ENCODE assay signal across 10 cellular contexts in genomic region chr10:35340975-35341374, GRCh38. TPM values are rescaled to one million over a fixed set of nuclear protein-coding genes. Genes with fewer than 3 reads are reported as not detected.
DNase-seq lines count a peak whose midpoint lies in the region; ATAC-seq and TF ChIP-seq lines count a peak whose summit lies in the region.
"Had no signal": no experiment of that assay in that cellular context is flagged by ENCODE, and none has a peak within 500 bp of the region (broad histone marks: within the 10 kb centered on the region; RNA-seq: fewer than 3 reads in every experiment).

No MANE protein-coding gene starts in this region.

- H3K4me3 ChIP-seq in GM12864 (ENCODE audit: low read depth, low read length): 0 out of 2 replicates have a peak overlapping the region, but pooled peaks have one; percentile 8
- H3K4me3 ChIP-seq in OCI-LY3 (ENCODE audit: low read length): peak overlapping the region; percentile 44
- H3K4me3 ChIP-seq in endocrine pancreas (ENCODE audit: control insufficient read depth, insufficient read depth, low read length): peak overlapping the region; percentile 14
- H3K4me3 ChIP-seq in mucosa of descending colon: no peak overlapping the region

- POLR2A ChIA-PET in GM10248 (lab: Yijun Ruan, JAX): interaction anchor here (0.7 to 1.0 kb wide), 2 partner anchors 214 to 295 kb away, joined by 3 to 5 read pairs; partner anchors contain the start of gene CREM

- peaks cover 67% of the 10 kb centered on the region for H3K79me2 ChIP-seq in OCI-LY3 (ENCODE audit: low read length)

- H3K9ac ChIP-seq in OCI-LY3 (ENCODE audit: low read length) (no peak overlapping the region), endocrine pancreas (ENCODE audit: control insufficient read depth, insufficient read depth, low read length) (no peak overlapping the region)

- H3K9me3 ChIP-seq in OCI-LY3 (ENCODE audit: insufficient read depth, low read length) (no peaks in the 10 kb centered on the region), endocrine pancreas (ENCODE audit: control insufficient read depth, low read length) (no peaks in the 10 kb centered on the region), mucosa of descending colon (no peaks in the 10 kb centered on the region)

- H3K27ac ChIP-seq in OCI-LY3 (ENCODE audit: low read length): no peak overlapping the region

- no peak for DNase-seq in GM12864 (ENCODE audit: low read depth)
- peak; percentile 18 for DNase-seq in renal cortical epithelial cell (ENCODE audit: low read depth)
- no peak for DNase-seq in NOMO-1 treated with DMSO at 0.1 percent for 48 hours (lab: John Stamatoyannopoulos, UW; ENCODE audit: unreplicated experiment)
- no peak for DNase-seq in mucosa of descending colon
- DNase-seq in GM10248 (ENCODE audit: extremely low spot score): no peak
- DNase-seq in left lobe of liver (ENCODE audit: low spot score): no peak
- DNase-seq: amniotic stem cell, NCI-H2171 treated with DMSO at 0.1 percent for 48 hours had no signal

- intact Hi-C loops in mucosa of descending colon (cut with DNase I, micrococcal nuclease): no loop called here

- H3K27me3 ChIP-seq in OCI-LY3 (ENCODE audit: low read depth, low read length) (peaks cover 9% of the 10 kb centered on the region), endocrine pancreas (ENCODE audit: control insufficient read depth, insufficient read depth, low read length) (no peaks in the 10 kb centered on the region)

- no peaks in the 10 kb centered on the region for H3K36me3 ChIP-seq in OCI-LY3 (replicated peaks; ENCODE audit: low read depth, low read length)
- no peaks in the 10 kb centered on the region for H3K36me3 ChIP-seq in endocrine pancreas (ENCODE audit: control insufficient read depth, insufficient read depth, low read length)
- no peaks in the 10 kb centered on the region for H3K36me3 ChIP-seq in mucosa of descending colon (ENCODE audit: low read depth)

- ATAC-seq in mucosa of descending colon: no peak
- no peak for ATAC-seq in left lobe of liver

- CTCF ChIA-PET in GM10248 (lab: Yijun Ruan, JAX): interaction anchor here (0.9 to 1.2 kb wide), 4 partner anchors 10 to 215 kb away, joined by 3 to 6 read pairs (median 3); no protein-coding TSS in a partner anchor

- no peak overlapping the region for H2AFZ ChIP-seq in OCI-LY3 (ENCODE audit: low read depth, low read length)

- peak overlapping the region; percentile 75 for H3K4me2 ChIP-seq in OCI-LY3 (ENCODE audit: low read length)

- H4K20me1 ChIP-seq in OCI-LY3 (ENCODE audit: insufficient read depth, low read length): peaks cover 61% of the 10 kb centered on the region

- H3K4me1 ChIP-seq in OCI-LY3 (ENCODE audit: low read length): peaks cover 49% of the 10 kb centered on the region
- H3K4me1 ChIP-seq in endocrine pancreas (ENCODE audit: control insufficient read depth, insufficient read depth, low read length): peaks cover 19% of the 10 kb centered on the region
- H3K4me1 ChIP-seq in mucosa of descending colon (ENCODE audit: low read depth): peaks cover 9% of the 10 kb centered on the region

- TF ChIP-seq CTCF in GM12864 (IDR thresholded peaks at IDR 0.05; ENCODE audit: low read depth, low read length, missing control alignments): no peak
- no peak for TF ChIP-seq CTCF in OCI-LY3 (IDR thresholded peaks at IDR 0.05; ENCODE audit: low read depth, low read length)
- TF ChIP-seq CTCF in mucosa of descending colon (IDR thresholded peaks at IDR 0.05): no peak
- TF ChIP-seq CTCF in GM10248 (IDR thresholded peaks at IDR 0.05; ENCODE audit: control extremely low read depth, extremely low read depth, low read depth, missing control alignments): no peak

RNA-seq across cellular contexts. Expression of gene CCNY, which starts 4.7 kb away (rescaled TPM):
- total RNA-seq in renal cortical epithelial cell (59.3 and 66.3 TPM in 2 replicates), mucosa of descending colon (10 to 100 TPM; 48.6 to 64.4 (median 51.5) TPM), left lobe of liver (48.4 TPM)
